18 cellular contexts compared by ENCODE assay signal in genomic region chr4:130099159-130099558, GRCh38.
"Had no signal": no experiment of that assay in that cellular context is flagged by ENCODE, and none has a peak within 500 bp of the region (broad histone marks: within the 10 kb centered on the region; RNA-seq: fewer than 3 reads in every experiment).

No MANE protein-coding gene starts in this region.

- DNase-seq: effector CD4-positive, alpha-beta T cell; endodermal cell; erythroblast; foreskin melanocyte; heart left ventricle; hippocampal formation; left colon; mucosa of descending colon; naive thymus-derived CD8-positive, alpha-beta T cell; posterior cingulate gyrus; spleen; stimulated activated CD4-positive, alpha-beta T cell treated with anti-CD3 and anti-CD28 coated beads, Interleukin-15, amount 100 ng/mL, for 24 hours; stimulated activated CD4-positive, alpha-beta T cell treated with anti-CD3 and anti-CD28 coated beads, Interleukin-1b, Interleukin-23, amount 100 ng/mL, for 48 hours; stimulated activated CD4-positive, alpha-beta T cell treated with anti-CD3 and anti-CD28 coated beads, Interleukin-4, amount 100 ng/mL, for 24 hours; testis; upper lobe of right lung had no signal

- ATAC-seq: heart left ventricle; left colon; mucosa of descending colon; naive thymus-derived CD8-positive, alpha-beta T cell; sciatic nerve; stimulated activated memory B cell treated with anti-CD40 and anti-IgM and Interleukin-4, amounts not matched to agents 10 μg/mL and 1 μg/mL and 100 μg/mL, for 72 hours; upper lobe of right lung had no signal
